Comparison of ENCODE assay signal across 31 cellular contexts in genomic region chr10:80900661-80901060, GRCh38.
DNase-seq lines count a peak whose midpoint lies in the region; ATAC-seq, FAIRE-seq and TF ChIP-seq lines count a peak whose summit lies in the region.
"Had no signal": no experiment of that assay in that cellular context is flagged by ENCODE, and none has a peak within 500 bp of the region (broad histone marks: within the 10 kb centered on the region; RNA-seq: fewer than 3 reads in every experiment).

No MANE protein-coding gene starts in this region.

- 25% methylated on average over 1 of the region's 1 CpG for WGBS in right lobe of liver (ENCODE audit: insufficient coverage, low coverage, low lambda C conversion rate, missing lambda C conversion rate)

- no peaks in the 10 kb centered on the region for H3K27me3 ChIP-seq in right lobe of liver
- H3K27me3 ChIP-seq: BLaER1, body of pancreas, pancreas, right atrium auricular region, SJSA1, spleen, transverse colon had no signal

- DNase-seq in NCI-H526 treated with DMSO at 0.1 percent for 48 hours (lab: John Stamatoyannopoulos, UW) (peak; percentile 33), right lobe of liver (peak in 2 of 3 donors; percentile 59 to 76), GM03348 (ENCODE audit: low spot score) (no peak), amniotic stem cell (lab: John Stamatoyannopoulos, UW) (no peak), urothelium cell line (ENCODE audit: low spot score) (no peak)
- DNase-seq: activated B cell treated with CpG ODN at 0.5 μM for 24 hours; activated CD4-positive, alpha-beta T cell treated with anti-CD3 and anti-CD28 coated beads, Interleukin-2, amount 50 U/mL, for 4 hours; activated naive CD4-positive, alpha-beta T cell treated with Interleukin-2 at 50 U/mL for 16 hours; body of pancreas; cerebellar nuclear complex; COR-L47; IMR-90; kidney; mucosa of descending colon; NCI-H2029 treated with DMSO at 0.1 percent for 48 hours; NCI-H226; nephron progenitor cell; pancreas; RPMI8226; spleen; stimulated activated CD4-positive, alpha-beta T cell treated with anti-CD3 and anti-CD28 coated beads, Interleukin-2, amount 100 ng/mL, for 48 hours; T-helper 1 cell; transverse colon had no signal

- no peak for FAIRE-seq in urothelium cell line (lab: Jason Lieb, UNC)
- FAIRE-seq: endothelial cell of umbilical vein, GM12878, kidney, pancreas had no signal

- ATAC-seq in GM18498 (IDR thresholded peaks at IDR 0.05; ENCODE audit: unreplicated experiment) (peak; percentile 67), GM19463 (IDR thresholded peaks at IDR 0.05; ENCODE audit: unreplicated experiment) (peak; percentile 72), right lobe of liver (peak; percentile 85 to 96 (median 86))
- ATAC-seq: body of pancreas, GM12878, mucosa of descending colon, pancreas had no signal

- TF ChIP-seq CTCF in right lobe of liver (IDR thresholded peaks at IDR 0.05) = no peak

- H3K9me3 ChIP-seq in right lobe of liver = no peaks in the 10 kb centered on the region
- H3K9me3 ChIP-seq: BLaER1, body of pancreas, mucosa of descending colon, pancreas, right atrium auricular region, SJSA1, spleen, transverse colon had no signal

- H3K4me1 ChIP-seq in right lobe of liver = peaks cover 0 to 21% (median 0%) of the 10 kb centered on the region in 4 donors
- H3K4me1 ChIP-seq: BLaER1, body of pancreas, pancreas, right atrium auricular region, SJSA1, spleen, transverse colon had no signal

- peak overlapping the region in 1 of 3 donors; percentile 27 for H3K27ac ChIP-seq in right lobe of liver
- H3K27ac ChIP-seq: BLaER1, body of pancreas, pancreas, right atrium auricular region, SJSA1, spleen, transverse colon had no signal

- no peak for TF ChIP-seq POLR2A in right lobe of liver (IDR thresholded peaks at IDR 0.05)

- no peaks in the 10 kb centered on the region for H3K36me3 ChIP-seq in right lobe of liver
- H3K36me3 ChIP-seq: BLaER1, pancreas, right atrium auricular region, SJSA1, spleen, transverse colon had no signal

- H3K4me3 ChIP-seq in right lobe of liver = no peak overlapping the region
- H3K4me3 ChIP-seq: BLaER1, body of pancreas, GM12878, lung, mucosa of descending colon, pancreas, right atrium auricular region, SJSA1, spleen, transverse colon had no signal

- intact Hi-C loops in right lobe of liver (cut with DNase I) = no loop called here

Comparison
In these comparisons a context has a peak if more than half of its experiments do, and no peak if none do; other contexts are left out.
1. DNase-seq: peak in NCI-H526 treated with DMSO at 0.1 percent for 48 hours (single experiment) and right lobe of liver (2 of 3); none in GM03348 (single experiment), amniotic stem cell (single experiment) and urothelium cell line (single experiment).
2. Peak in every context shown above with its lines, with median percentiles within 50 percentile points of each other: ATAC-seq.